ENCODE assay signal across 19 cellular contexts in the genomic region with DNA sequence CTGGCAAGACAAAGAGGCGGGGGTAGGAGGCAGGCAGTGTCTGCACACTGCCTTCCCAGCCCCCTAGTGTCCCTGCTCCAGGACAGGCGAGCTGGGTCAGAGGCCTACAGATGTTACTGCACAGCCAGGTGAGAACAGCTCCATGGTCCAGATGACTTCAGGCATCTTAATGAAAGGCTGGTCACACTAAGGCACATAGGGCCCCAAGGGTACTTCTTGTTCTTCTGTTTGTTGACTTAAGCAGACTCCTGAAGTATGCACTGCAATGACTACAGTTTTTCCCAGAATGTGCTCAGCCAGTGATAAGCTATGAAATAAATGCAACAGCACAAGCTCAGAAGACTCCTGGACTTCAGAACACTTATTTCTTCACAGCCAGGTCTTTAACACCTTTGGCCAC. TPM values are rescaled to one million over a fixed set of nuclear protein-coding genes. Genes with fewer than 3 reads are reported as not detected.
DNase-seq lines count a peak whose midpoint lies in the region; ATAC-seq and TF ChIP-seq lines count a peak whose summit lies in the region.
"Had no signal": no experiment of that assay in that cellular context is flagged by ENCODE, and none has a peak within 500 bp of the region (broad histone marks: within the 10 kb centered on the region; RNA-seq: fewer than 3 reads in every experiment).

No MANE protein-coding gene starts in this region.

- in situ Hi-C loops in brain microvascular endothelial cell (cut with HindIII; ENCODE audit: low pct_ligation_motif_present, low sequenced_read_pairs), result no loop called here

- H3K4me3 Mint-ChIP-seq in WTC11, result no peak overlapping the region
- no peak overlapping the region for H3K4me3 Mint-ChIP-seq in CD4-positive, alpha-beta T cell
- H3K4me3 Mint-ChIP-seq: H9 had no signal

- POLR2A ChIA-PET in WTC11 (lab: Charles Lee), result no interaction called here
- POLR2A ChIA-PET in CD4-positive, alpha-beta T cell (lab: Charles Lee), result interaction anchor here (0.6 kb wide), 1 partner anchor 79 kb away, joined by 3 read pairs; no protein-coding TSS in a partner anchor

- no peak overlapping the region for H2AFZ ChIP-seq in hepatocyte

- no peaks in the 10 kb centered on the region for H4K20me1 ChIP-seq in hepatocyte (ENCODE audit: insufficient read depth, poor library complexity, severe bottlenecking)

- no peak overlapping the region for H3K4me2 ChIP-seq in hepatocyte
- H3K4me2 ChIP-seq: KMS-11 had no signal

- H3K27me3 Mint-ChIP-seq in WTC11 (ENCODE audit: low read depth), result no peaks in the 10 kb centered on the region
- no peaks in the 10 kb centered on the region for H3K27me3 Mint-ChIP-seq in CD4-positive, alpha-beta T cell

- H3K9me2 ChIP-seq in hepatocyte (replicated peaks; ENCODE audit: insufficient read depth), result no peaks in the 10 kb centered on the region

- H3K79me2 ChIP-seq in hepatocyte, result no peaks in the 10 kb centered on the region

- TF ChIP-seq CTCF in WTC11 (IDR thresholded peaks at IDR 0.05) (no peak), brain microvascular endothelial cell (IDR thresholded peaks at IDR 0.05; ENCODE audit: low read depth, low read length, missing control alignments) (no peak), hepatocyte (IDR thresholded peaks at IDR 0.05; ENCODE audit: poor library complexity) (no peak)
- no peak for TF ChIP-seq CTCF in CD4-positive, alpha-beta T cell (IDR thresholded peaks at IDR 0.05)

- no peaks in the 10 kb centered on the region for H3K4me1 ChIP-seq in hepatocyte (ENCODE audit: insufficient read depth)

- intact Hi-C loops in CD4-positive, alpha-beta T cell (cut with DNase I, micrococcal nuclease), result no loop called here

- H3K36me3 Mint-ChIP-seq in WTC11, result peaks cover 45% of the 10 kb centered on the region
- H3K36me3 Mint-ChIP-seq in CD4-positive, alpha-beta T cell (ENCODE audit: low read depth), result peaks cover 44% of the 10 kb centered on the region

- H3K36me3 ChIP-seq in brain microvascular endothelial cell (replicated peaks), result no peaks in the 10 kb centered on the region
- no peaks in the 10 kb centered on the region for H3K36me3 ChIP-seq in hepatocyte (replicated peaks; ENCODE audit: insufficient read depth, low read depth)

- H3K9me3 Mint-ChIP-seq in WTC11, result peaks cover 28% of the 10 kb centered on the region
- peaks cover 2% of the 10 kb centered on the region for H3K9me3 Mint-ChIP-seq in CD4-positive, alpha-beta T cell

- no peak overlapping the region for H3K27ac Mint-ChIP-seq in WTC11
- H3K27ac Mint-ChIP-seq in CD4-positive, alpha-beta T cell, result no peak overlapping the region

- DNase-seq in WTC11 (ENCODE audit: low spot score), result no peak
- peak; percentile 19 for DNase-seq in brain microvascular endothelial cell
- peak; percentile 37 for DNase-seq in hepatocyte (ENCODE audit: low spot score)
- DNase-seq in skeletal muscle cell (ENCODE audit: low read depth), result peak; percentile 38
- DNase-seq in CD4-positive, alpha-beta T cell, result no peak
- DNase-seq in stimulated activated CD4-positive, alpha-beta T cell treated with anti-CD3 and anti-CD28 coated beads, Interleukin-1b, Interleukin-23, amount 100 ng/mL, for 48 hours, result no peak
- no peak for DNase-seq in AG08395 (ENCODE audit: low spot score)
- DNase-seq: C1 segment of cervical spinal cord, GF-D8, H9, NCI-H1417, NCI-H187 treated with DMSO at 0.1 percent for 48 hours, NCI-H2171, NCI-H526, PC-3, RPMI8226, SHP77 treated with DMSO at 0.1 percent for 48 hours had no signal

- H3K27me3 ChIP-seq in brain microvascular endothelial cell (replicated peaks) (no peaks in the 10 kb centered on the region), hepatocyte (no peaks in the 10 kb centered on the region)
- H3K27me3 ChIP-seq in CD4-positive, alpha-beta T cell (ENCODE audit: control insufficient read depth, insufficient read depth, low read length), result no peaks in the 10 kb centered on the region

- ATAC-seq in WTC11, result peak; percentile 46
- no peak for ATAC-seq in CD4-positive, alpha-beta T cell (ENCODE audit: poor library complexity)
- ATAC-seq: HepG2, PC-3 had no signal

- H3K4me1 Mint-ChIP-seq in WTC11, result peaks cover 5% of the 10 kb centered on the region
- H3K4me1 Mint-ChIP-seq in CD4-positive, alpha-beta T cell (ENCODE audit: low read depth), result no peaks in the 10 kb centered on the region

- H3K27ac ChIP-seq in brain microvascular endothelial cell (no peak overlapping the region), hepatocyte (peak overlapping the region; percentile 34)
- no peak overlapping the region for H3K27ac ChIP-seq in CD4-positive, alpha-beta T cell (ENCODE audit: low read depth, low read length)
- H3K27ac ChIP-seq: KMS-11 had no signal

- H3K4me3 ChIP-seq in brain microvascular endothelial cell (ENCODE audit: low read depth, low read length) (no peak overlapping the region), hepatocyte (no peak overlapping the region), skeletal muscle cell (ENCODE audit: low read depth, low read length) (no peak overlapping the region)

- H3K9me3 ChIP-seq in hepatocyte (ENCODE audit: low read depth), result no peaks in the 10 kb centered on the region
- no peaks in the 10 kb centered on the region for H3K9me3 ChIP-seq in CD4-positive, alpha-beta T cell (ENCODE audit: control insufficient read depth, low read length)

- CTCF ChIA-PET in WTC11 (lab: Charles Lee), result no interaction called here
- CTCF ChIA-PET in CD4-positive, alpha-beta T cell (lab: Charles Lee), result no interaction called here

- 93% methylated on average over 2 of the region's 2 CpGs for whole genome bisulfite sequencing in hepatocyte (ENCODE audit: low lambda C conversion rate, missing lambda C conversion rate)

TF ChIP-seq in WTC11, 78 proteins besides CTCF, POLR2A, EP300 and RAD21:
- TF ChIP-seq, protein P1, sequence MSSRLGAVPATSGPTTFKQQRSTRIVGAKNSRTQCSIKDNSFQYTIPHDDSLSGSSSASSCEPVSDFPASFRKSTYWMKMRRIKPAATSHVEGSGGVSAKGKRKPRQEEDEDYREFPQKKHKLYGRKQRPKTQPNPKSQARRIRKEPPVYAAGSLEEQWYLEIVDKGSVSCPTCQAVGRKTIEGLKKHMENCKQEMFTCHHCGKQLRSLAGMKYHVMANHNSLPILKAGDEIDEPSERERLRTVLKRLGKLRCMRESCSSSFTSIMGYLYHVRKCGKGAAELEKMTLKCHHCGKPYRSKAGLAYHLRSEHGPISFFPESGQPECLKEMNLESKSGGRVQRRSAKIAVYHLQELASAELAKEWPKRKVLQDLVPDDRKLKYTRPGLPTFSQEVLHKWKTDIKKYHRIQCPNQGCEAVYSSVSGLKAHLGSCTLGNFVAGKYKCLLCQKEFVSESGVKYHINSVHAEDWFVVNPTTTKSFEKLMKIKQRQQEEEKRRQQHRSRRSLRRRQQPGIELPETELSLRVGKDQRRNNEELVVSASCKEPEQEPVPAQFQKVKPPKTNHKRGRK (CRISPR knock-in tag; IDR thresholded peaks at IDR 0.05; ENCODE audit: borderline replicate concordance), result no peak
- TF ChIP-seq ZNF671 (CRISPR knock-in tag; IDR thresholded peaks at IDR 0.05), result no peak
- TF ChIP-seq SP1 (CRISPR knock-in tag; conservative IDR thresholded peaks at IDR 0.05), result no peak
- no peak for TF ChIP-seq JAZF1 (CRISPR knock-in tag; IDR thresholded peaks at IDR 0.05)
- no peak for TF ChIP-seq CBFB (CRISPR knock-in tag; IDR thresholded peaks at IDR 0.05; ENCODE audit: low read depth)
- no peak for TF ChIP-seq ZNF423 (CRISPR knock-in tag; IDR thresholded peaks at IDR 0.05)
- no peak for TF ChIP-seq ZNF232 (CRISPR knock-in tag; IDR thresholded peaks at IDR 0.05)
- no peak for TF ChIP-seq NR3C1 (CRISPR knock-in tag; conservative IDR thresholded peaks at IDR 0.05; ENCODE audit: low read depth)

RNA-seq across cellular contexts. Expression of a gene that starts 27.4 kb away (rescaled TPM):
- total RNA-seq in WTC11 (2021) (10.3 to 15.7 TPM (median 11.8 TPM) in 3 replicates), hepatocyte (32.3 and 33.8 TPM in 2 replicates)
- polyA plus RNA-seq in hepatocyte, result 10.3 and 12.3 TPM in 2 replicates
- total RNA-seq in CD4-positive, alpha-beta T cell, result 1 to 10 TPM; 2.6 to 3.2 TPM

RNA-seq across cellular contexts. Expression of a gene that starts 27.8 kb away (rescaled TPM):
- total RNA-seq in WTC11 (2021) (481 to 548 TPM (median 496 TPM) in 3 replicates), hepatocyte (282 and 288 TPM in 2 replicates)
- 182 and 203 TPM in 2 replicates for polyA plus RNA-seq in hepatocyte
- 10 to 100 TPM; 27.4 to 32.0 TPM for total RNA-seq in CD4-positive, alpha-beta T cell

Comparison
In these comparisons a context has a peak if more than half of its experiments do, and no peak if none do; other contexts are left out.
1. DNase-seq: peak in brain microvascular endothelial cell (single experiment), hepatocyte (single experiment) and skeletal muscle cell (single experiment); none in WTC11 (single experiment), CD4-positive, alpha-beta T cell (0 of 10), stimulated activated CD4-positive, alpha-beta T cell treated with anti-CD3 and anti-CD28 coated beads, Interleukin-1b, Interleukin-23, amount 100 ng/mL, for 48 hours (single experiment) and AG08395 (single experiment).